ENCODE assay signal across 16 cellular contexts in the genomic region with DNA sequence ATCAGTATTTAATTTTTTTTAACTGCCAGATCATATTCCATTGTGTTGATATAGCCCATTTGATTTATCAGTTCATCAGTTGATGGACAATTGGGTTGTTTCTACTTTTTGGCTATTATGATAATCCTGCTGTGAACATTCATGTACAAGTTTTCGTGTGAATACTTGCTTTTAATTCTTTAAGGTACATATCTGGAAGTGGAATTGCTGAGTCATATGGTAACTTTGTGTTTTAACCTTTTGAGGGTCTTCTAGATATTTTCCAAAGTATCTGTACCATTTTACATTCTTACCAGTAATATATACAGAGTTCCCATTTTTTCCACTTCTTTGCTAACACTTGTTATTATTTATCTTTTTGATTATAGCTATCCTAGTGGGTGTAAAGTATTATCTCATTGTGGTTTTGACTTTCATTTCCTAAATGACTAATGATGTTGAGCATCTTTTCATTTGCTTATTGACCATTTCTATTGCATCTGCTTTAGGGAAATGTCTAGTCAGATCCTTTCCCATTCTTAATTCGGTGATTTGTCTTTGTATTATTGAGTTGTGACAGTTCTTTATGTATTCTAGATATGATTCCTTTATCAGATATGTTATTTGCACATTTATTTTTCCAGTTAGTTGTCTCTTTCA.
DNase-seq lines count a peak whose midpoint lies in the region; ATAC-seq, FAIRE-seq and TF ChIP-seq lines count a peak whose summit lies in the region.
"Had no signal": no experiment of that assay in that cellular context is flagged by ENCODE, and none has a peak within 500 bp of the region (broad histone marks: within the 10 kb centered on the region; RNA-seq: fewer than 3 reads in every experiment).

No MANE protein-coding gene starts in this region.

- H3K4me2 ChIP-seq in A549: no peak overlapping the region

- H3K9me3 ChIP-seq in A549: no peaks in the 10 kb centered on the region
- H3K9me3 ChIP-seq: heart left ventricle had no signal

- TF ChIP-seq EP300 in A549 (IDR thresholded peaks at IDR 0.05): no peak

- POLR2A ChIA-PET in A549 (lab: Yijun Ruan, JAX): no interaction called here

- CTCF ChIA-PET in A549 (lab: Yijun Ruan, JAX): no interaction called here

- 86% methylated on average over 2 of the region's 2 CpGs for whole genome bisulfite sequencing in A549 (ENCODE audit: missing lambda C conversion rate)

- no peak for TF ChIP-seq RAD21 in A549 (conservative IDR thresholded peaks at IDR 0.05 in 1 of 2, IDR thresholded peaks at IDR 0.05 in 1 of 2)

- TF ChIP-seq CTCF in A549 (IDR thresholded peaks at IDR 0.05): no peak

- DNase-seq in A549 (ENCODE audit: low read depth in 1 of 2, low spot score in 1 of 2) (no peak), OCI-M1 (lab: John Stamatoyannopoulos, UW) (peak; percentile 39), iPS-NIHi11 (ENCODE audit: low spot score) (no peak), pons (ENCODE audit: low spot score) (no peak), NCI-H69 (lab: John Stamatoyannopoulos, UW) (no peak)
- no peak for DNase-seq in stimulated activated CD4-positive, alpha-beta T cell treated with anti-CD3 and anti-CD28 coated beads, Interleukin-4, amount 100 ng/mL, for 4 hours
- DNase-seq: DMS53, endodermal cell, heart left ventricle, MG63 had no signal

- FAIRE-seq in A549 (lab: Jason Lieb, UNC): no peak
- FAIRE-seq: GM12892, H1, TTC549 had no signal

- H3K4me3 ChIP-seq in A549: no peak overlapping the region
- H3K4me3 ChIP-seq: heart left ventricle, MG63 had no signal

- ATAC-seq in A549 (no peak), GM18907 (IDR thresholded peaks at IDR 0.05; ENCODE audit: unreplicated experiment) (peak; percentile 76), HG02884 (IDR thresholded peaks at IDR 0.05; ENCODE audit: unreplicated experiment) (peak; percentile 89)
- ATAC-seq: heart left ventricle had no signal

- peaks cover 1% of the 10 kb centered on the region; the same call in 1 of the 3 replicates for H3K4me1 ChIP-seq in A549

- no peak for TF ChIP-seq POLR2A in A549 (IDR thresholded peaks at IDR 0.05; ENCODE audit: low read length)

- H3K27ac ChIP-seq in A549: no peak overlapping the region
- H3K27ac ChIP-seq: heart left ventricle, HL-60 had no signal

TF ChIP-seq in A549, 52 proteins besides CTCF, POLR2A, EP300 and RAD21:
- TF ChIP-seq NFE2L2 (conservative IDR thresholded peaks at IDR 0.05; ENCODE audit: low read length): 0 out of 2 replicates have a peak, but pooled peaks have one; percentile 4
- no peak for TF ChIP-seq CHD2 (IDR thresholded peaks at IDR 0.05; ENCODE audit: low read length, partially characterized antibody)
- TF ChIP-seq, protein P1, sequence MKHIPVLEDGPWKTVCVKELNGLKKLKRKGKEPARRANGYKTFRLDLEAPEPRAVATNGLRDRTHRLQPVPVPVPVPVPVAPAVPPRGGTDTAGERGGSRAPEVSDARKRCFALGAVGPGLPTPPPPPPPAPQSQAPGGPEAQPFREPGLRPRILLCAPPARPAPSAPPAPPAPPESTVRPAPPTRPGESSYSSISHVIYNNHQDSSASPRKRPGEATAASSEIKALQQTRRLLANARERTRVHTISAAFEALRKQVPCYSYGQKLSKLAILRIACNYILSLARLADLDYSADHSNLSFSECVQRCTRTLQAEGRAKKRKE (CRISPR knock-in tag; IDR thresholded peaks at IDR 0.05; ENCODE audit: low read depth): no peak
- TF ChIP-seq ZSCAN20 (CRISPR knock-in tag; IDR thresholded peaks at IDR 0.05): no peak
- no peak for TF ChIP-seq CHD4 (IDR thresholded peaks at IDR 0.05; ENCODE audit: borderline replicate concordance)
- TF ChIP-seq RNF2 (IDR thresholded peaks at IDR 0.05; ENCODE audit: borderline replicate concordance, low read depth): no peak
- TF ChIP-seq HOXB13 (CRISPR knock-in tag; IDR thresholded peaks at IDR 0.05; ENCODE audit: low read depth): no peak
- peak; percentile 11 for TF ChIP-seq MAFK (IDR thresholded peaks at IDR 0.05; ENCODE audit: partially characterized antibody)
TF ChIP-seq in A549: peak in this region for 2.

Comparison
In these comparisons a context has a peak if more than half of its experiments do, and no peak if none do; other contexts are left out.
1. ATAC-seq: peak in GM18907 (single experiment) and HG02884 (single experiment); none in A549 (0 of 2).